ENCODE assay signal across 29 cellular contexts in genomic region chr6:33949111-33949510, GRCh38.
"Had no signal": no experiment of that assay in that cellular context is flagged by ENCODE, and none has a peak within 500 bp of the region (broad histone marks: within the 10 kb centered on the region; RNA-seq: fewer than 3 reads in every experiment).

No MANE protein-coding gene starts in this region.

- H3K27me3 ChIP-seq: cardiac muscle cell had no signal

- H3K4me3 ChIP-seq: cardiac muscle cell, esophagus muscularis mucosa, gastroesophageal sphincter had no signal

- H3K9me3 ChIP-seq: esophagus muscularis mucosa, gastroesophageal sphincter had no signal

- H3K36me3 ChIP-seq: cardiac muscle cell, esophagus muscularis mucosa, gastroesophageal sphincter had no signal

- H3K27ac Mint-ChIP-seq: activated CD4-positive, alpha-beta memory T cell treated with anti-CD3 and anti-CD28 coated beads for 36 hours; activated CD4-positive, alpha-beta T cell treated with anti-CD3 and anti-CD28 coated beads for 36 hours; activated CD4-positive, alpha-beta T cell treated with anti-CD3 and anti-CD28 coated beads, Interleukin-2, amount 10 ng/mL, durations not matched to agents 24 days and 14 days; activated CD8-positive, alpha-beta memory T cell treated with anti-CD3 and anti-CD28 coated beads, Interleukin-2, amount 10 ng/mL, durations not matched to agents 7 days and 5 days; activated CD8-positive, alpha-beta T cell treated with anti-CD3 and anti-CD28 coated beads, Interleukin-2, amount 10 ng/mL, durations not matched to agents 7 days and 5 days; activated naive CD8-positive, alpha-beta T cell; activated T-helper 1 cell treated with anti-CD3 and anti-CD28 coated beads, Interleukin-12 subunit alpha, Interleukin-12 subunit beta, Interleukin-2, Interleukin-4 antibody, amounts not matched to agents 30 ng/mL and 10 ng/mL and 1 ng/mL, durations not matched to agents 14 hours and 24 hours and 36 hours; activated T-helper 2 cell treated with anti-CD3 and anti-CD28 coated beads, Interferon-gamma antibody, Interleukin-2, Interleukin-4, amounts not matched to agents 10 μg/mL and 5 μg/mL and 100 μg/mL, durations not matched to agents 14 hours and 24 hours and 36 hours; effector memory CD8-positive, alpha-beta T cell had no signal

- H3K4me1 Mint-ChIP-seq: activated CD4-positive, alpha-beta T cell treated with anti-CD3 and anti-CD28 coated beads for 36 hours; activated CD4-positive, alpha-beta T cell treated with anti-CD3 and anti-CD28 coated beads, Interleukin-2, amount 10 ng/mL, durations not matched to agents 24 days and 14 days; activated CD8-positive, alpha-beta memory T cell treated with anti-CD3 and anti-CD28 coated beads, Interleukin-2, amount 10 ng/mL, durations not matched to agents 7 days and 5 days had no signal

- H3K4me3 Mint-ChIP-seq: activated CD4-positive, alpha-beta memory T cell treated with anti-CD3 and anti-CD28 coated beads for 36 hours; activated CD4-positive, alpha-beta T cell treated with anti-CD3 and anti-CD28 coated beads for 36 hours; activated CD4-positive, alpha-beta T cell treated with anti-CD3 and anti-CD28 coated beads, Interleukin-2, amount 10 ng/mL, durations not matched to agents 24 days and 14 days; activated CD8-positive, alpha-beta memory T cell treated with anti-CD3 and anti-CD28 coated beads, Interleukin-2, amount 10 ng/mL, durations not matched to agents 7 days and 5 days; activated CD8-positive, alpha-beta T cell treated with anti-CD3 and anti-CD28 coated beads, Interleukin-2, amount 10 ng/mL, durations not matched to agents 7 days and 5 days; activated naive CD8-positive, alpha-beta T cell; activated T-helper 1 cell treated with anti-CD3 and anti-CD28 coated beads, Interleukin-12 subunit alpha, Interleukin-12 subunit beta, Interleukin-2, Interleukin-4 antibody, amounts not matched to agents 30 ng/mL and 10 ng/mL and 1 ng/mL, durations not matched to agents 14 hours and 24 hours and 36 hours; central memory CD8-positive, alpha-beta T cell; effector memory CD8-positive, alpha-beta T cell had no signal

- ATAC-seq: activated CD4-positive, alpha-beta T cell treated with anti-CD3 and anti-CD28 coated beads for 36 hours; activated CD8-positive, alpha-beta memory T cell treated with anti-CD3 and anti-CD28 coated beads, Interleukin-2, amount 10 ng/mL, durations not matched to agents 7 days and 5 days; activated CD8-positive, alpha-beta T cell treated with anti-CD3 and anti-CD28 coated beads, Interleukin-2, amount 10 ng/mL, durations not matched to agents 7 days and 5 days; effector memory CD8-positive, alpha-beta T cell; gastroesophageal sphincter had no signal

- H3K9me3 Mint-ChIP-seq: activated CD4-positive, alpha-beta memory T cell treated with anti-CD3 and anti-CD28 coated beads for 36 hours; activated CD4-positive, alpha-beta T cell treated with anti-CD3 and anti-CD28 coated beads, Interleukin-2, amount 10 ng/mL, durations not matched to agents 24 days and 14 days; activated T-helper 1 cell treated with anti-CD3 and anti-CD28 coated beads, Interleukin-12 subunit alpha, Interleukin-12 subunit beta, Interleukin-2, Interleukin-4 antibody, amounts not matched to agents 30 ng/mL and 10 ng/mL and 1 ng/mL, durations not matched to agents 14 hours and 24 hours and 36 hours; activated T-helper 2 cell treated with anti-CD3 and anti-CD28 coated beads, Interferon-gamma antibody, Interleukin-2, Interleukin-4, amounts not matched to agents 10 μg/mL and 5 μg/mL and 100 μg/mL, durations not matched to agents 14 hours and 24 hours and 36 hours; central memory CD8-positive, alpha-beta T cell; effector memory CD8-positive, alpha-beta T cell had no signal

- H3K27me3 Mint-ChIP-seq: activated CD4-positive, alpha-beta memory T cell treated with anti-CD3 and anti-CD28 coated beads for 36 hours; activated CD4-positive, alpha-beta T cell treated with anti-CD3 and anti-CD28 coated beads for 36 hours; activated naive CD8-positive, alpha-beta T cell had no signal

- H3K4me1 ChIP-seq: esophagus muscularis mucosa, gastroesophageal sphincter had no signal

- H3K36me3 Mint-ChIP-seq: activated CD4-positive, alpha-beta memory T cell treated with anti-CD3 and anti-CD28 coated beads for 36 hours; activated CD8-positive, alpha-beta memory T cell treated with anti-CD3 and anti-CD28 coated beads, Interleukin-2, amount 10 ng/mL, durations not matched to agents 7 days and 5 days; activated naive CD8-positive, alpha-beta T cell had no signal

- DNase-seq: activated CD4-positive, alpha-beta memory T cell treated with anti-CD3 and anti-CD28 coated beads for 36 hours; activated CD4-positive, alpha-beta T cell treated with anti-CD3 and anti-CD28 coated beads for 36 hours; activated CD4-positive, alpha-beta T cell treated with anti-CD3 and anti-CD28 coated beads, Interleukin-2, amount 10 ng/mL, durations not matched to agents 24 days and 14 days; activated CD4-positive, CD25-positive, alpha-beta regulatory T cell; activated CD4-positive, CD25-positive, alpha-beta regulatory T cell treated with anti-CD3 and anti-CD28 coated beads, Interleukin-2, amount 50 U/mL, for 72 hours; activated CD8-positive, alpha-beta memory T cell treated with anti-CD3 and anti-CD28 coated beads, Interleukin-2, amount 10 ng/mL, durations not matched to agents 7 days and 5 days; activated CD8-positive, alpha-beta memory T cell treated with anti-CD3 and anti-CD28 coated beads, Interleukin-2, amount 50 U/mL, for 4 hours; activated CD8-positive, alpha-beta T cell treated with anti-CD3 and anti-CD28 coated beads, Interleukin-2, amount 10 ng/mL, durations not matched to agents 7 days and 5 days; activated gamma-delta T cell treated with Interleukin-2 at 50 U/mL for 16 hours; activated naive CD4-positive, alpha-beta T cell treated with anti-CD3 and anti-CD28 coated beads, Interleukin-2, amount 50 U/mL, for 16 hours; activated naive CD4-positive, alpha-beta T cell treated with Interleukin-2 at 50 U/mL for 16 hours; activated T-cell treated with anti-CD3 and anti-CD28 coated beads, Interleukin-2, amount 50 U/mL, for 1 hour; activated T-cell treated with anti-CD3 and anti-CD28 coated beads, Interleukin-2, amount 50 U/mL, for 48 hours; amniotic stem cell; anterior cingulate cortex; cortex of kidney; dermis blood vessel endothelial cell; effector CD4-positive, alpha-beta T cell; effector memory CD8-positive, alpha-beta T cell; erythroblast; foreskin melanocyte; T-helper 2 cell had no signal

- H3K27ac ChIP-seq: cardiac muscle cell, esophagus muscularis mucosa, gastroesophageal sphincter had no signal
